In genomic region chr12:48851883-48852733, GRCh38 we compare ENCODE assay signal across 8 cellular contexts. TPM values are rescaled to one million over a fixed set of nuclear protein-coding genes. Genes with fewer than 3 reads are reported as not detected.
DNase-seq lines count a peak whose midpoint lies in the region; ATAC-seq, FAIRE-seq and TF ChIP-seq lines count a peak whose summit lies in the region.

TSS of gene DDX23 (minus strand) at chr12:48852163. CDS start at chr12:48845782, 6,381 bp downstream.

- DNase-seq in NCI-H2107 treated with DMSO at 0.1 percent for 48 hours (lab: John Stamatoyannopoulos, UW; ENCODE audit: unreplicated experiment) = peak; percentile 97
- peak; percentile 94 to 97 (median 95) for DNase-seq in body of pancreas
- DNase-seq in iPS DF 4.7 (ENCODE audit: extremely low read depth, low spot score) = peak; percentile 95
- DNase-seq in gastrocnemius medialis = peak; percentile 93 to 94

- H3K27ac ChIP-seq in 22Rv1 = peak within 1 kb of the TSS; percentile 73
- H3K27ac ChIP-seq in body of pancreas = peak within 1 kb of the TSS; percentile 12 to 81 (median 50)
- H3K27ac ChIP-seq in gastrocnemius medialis = peak within 1 kb of the TSS; percentile 72 to 89 (median 87)

- TF ChIP-seq CTCF in 22Rv1 (IDR thresholded peaks at IDR 0.05) = no peak
- TF ChIP-seq CTCF in body of pancreas (IDR thresholded peaks at IDR 0.05) = peak in 1 of 7 experiments; percentile 9
- no peak for TF ChIP-seq CTCF in gastrocnemius medialis (IDR thresholded peaks at IDR 0.05 in 4 of 5, conservative IDR thresholded peaks at IDR 0.05 in 1 of 5)

- H3K4me1 ChIP-seq in body of pancreas (peaks cover 25% of the 10 kb centered on the region), gastrocnemius medialis (peaks cover 17 to 22% of the 10 kb centered on the region in 2 donors)

- in situ Hi-C loops in gastrocnemius medialis (cut with MboI; ENCODE audit: low sequenced_read_pairs in 4 of 4) = loop anchor here in 3 of 4 donors (5.0 to 25.0 kb wide), 4 partner anchors 35 to 135 kb away; partner anchors contain the start of genes DDN (in 1 of the 3) and WNT1 (in 1 of the 3)

- H3K4me3 ChIP-seq in body of pancreas (peak within 1 kb of the TSS; percentile 17 to 55), gastrocnemius medialis (peak within 1 kb of the TSS; percentile 77 to 100 (median 86))

- FAIRE-seq in TTC549 (lab: Jason Lieb, UNC) = peak; percentile 78

- H3K9me3 ChIP-seq in body of pancreas (no peaks in the 10 kb centered on the region), gastrocnemius medialis (no peaks in the 10 kb centered on the region)

- intact Hi-C loops in body of pancreas (cut with DNase I) (loop anchor here (10.0 kb wide), 1 partner anchor 83 kb away; no protein-coding TSS in a partner anchor), gastrocnemius medialis (cut with DNase I; ENCODE audit: low total_unique reads) (loop anchor here (5.0 kb wide), 1 partner anchor 500 kb away; the partner anchor contains the start of gene ZNF641)

- 0 to 1% methylated on average over 11 to 53 of the region's 53 CpGs for WGBS in body of pancreas, 2 donors

- ATAC-seq in GM18520 (IDR thresholded peaks at IDR 0.05; ENCODE audit: unreplicated experiment) = peak; percentile 88
- ATAC-seq in HG03064 (IDR thresholded peaks at IDR 0.05; ENCODE audit: low read depth, unreplicated experiment) = peak; percentile 93
- peak; percentile 98 for ATAC-seq in body of pancreas
- peak; percentile 95 to 96 for ATAC-seq in gastrocnemius medialis

- TF ChIP-seq POLR2A in body of pancreas (IDR thresholded peaks at IDR 0.05) = peak; percentile 40 to 85 (median 70)
- TF ChIP-seq POLR2A in gastrocnemius medialis (IDR thresholded peaks at IDR 0.05) = peak; percentile 22 to 55

- H3K27me3 ChIP-seq in body of pancreas (no peaks in the 10 kb centered on the region), gastrocnemius medialis (no peaks in the 10 kb centered on the region)

- H3K36me3 ChIP-seq in body of pancreas (replicated peaks in 1 of 2; ENCODE audit: insufficient read depth in 1 of 2, low read depth in 2 of 2) (no peaks in the 10 kb centered on the region), gastrocnemius medialis (no peaks in the 10 kb centered on the region)

RNA-seq across cellular contexts. Expression of gene DDX23, which starts in this region (rescaled TPM):
- total RNA-seq in body of pancreas (10 to 100 TPM; 37.4 to 50.8 TPM), gastrocnemius medialis (10 to 100 TPM; 55.8 to 80.6 (median 75.7) TPM)

Comparison
In these comparisons a context has a peak if more than half of its experiments do, and no peak if none do; other contexts are left out.
1. Peak in every context shown above with its lines: DNase-seq, ATAC-seq, H3K4me3 ChIP-seq and H3K27ac ChIP-seq.